Comparison of ENCODE assay signal across 1 cellular context in the genomic region with DNA sequence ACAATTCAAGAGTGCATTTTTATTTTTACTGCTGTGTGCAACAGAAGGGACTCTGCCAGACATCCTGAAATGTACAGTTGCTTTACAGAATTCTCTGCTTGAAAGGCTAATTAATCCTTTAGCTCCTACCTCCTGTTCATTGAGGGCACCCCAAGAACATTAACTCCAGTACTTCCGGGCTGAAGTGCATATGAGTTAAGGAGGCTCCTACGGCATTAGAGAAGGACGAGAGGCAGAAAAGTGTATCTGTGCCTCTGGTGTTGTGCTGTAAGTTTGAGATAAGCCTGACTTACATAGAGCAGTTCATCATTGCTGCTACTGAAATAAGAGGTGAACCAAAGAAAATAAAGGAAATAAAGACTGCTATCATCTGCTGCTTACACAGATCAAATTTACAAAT.
TF ChIP-seq lines count a peak whose summit lies in the region.

No MANE protein-coding gene starts in this region.

TF ChIP-seq in K562, 482 proteins besides CTCF, POLR2A, EP300 and RAD21 (continued from another document and continues in another):
- TF ChIP-seq, protein P1, sequence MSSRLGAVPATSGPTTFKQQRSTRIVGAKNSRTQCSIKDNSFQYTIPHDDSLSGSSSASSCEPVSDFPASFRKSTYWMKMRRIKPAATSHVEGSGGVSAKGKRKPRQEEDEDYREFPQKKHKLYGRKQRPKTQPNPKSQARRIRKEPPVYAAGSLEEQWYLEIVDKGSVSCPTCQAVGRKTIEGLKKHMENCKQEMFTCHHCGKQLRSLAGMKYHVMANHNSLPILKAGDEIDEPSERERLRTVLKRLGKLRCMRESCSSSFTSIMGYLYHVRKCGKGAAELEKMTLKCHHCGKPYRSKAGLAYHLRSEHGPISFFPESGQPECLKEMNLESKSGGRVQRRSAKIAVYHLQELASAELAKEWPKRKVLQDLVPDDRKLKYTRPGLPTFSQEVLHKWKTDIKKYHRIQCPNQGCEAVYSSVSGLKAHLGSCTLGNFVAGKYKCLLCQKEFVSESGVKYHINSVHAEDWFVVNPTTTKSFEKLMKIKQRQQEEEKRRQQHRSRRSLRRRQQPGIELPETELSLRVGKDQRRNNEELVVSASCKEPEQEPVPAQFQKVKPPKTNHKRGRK (tag; IDR thresholded peaks at IDR 0.05), result no peak
- no peak for TF ChIP-seq OTX1 (CRISPR knock-in tag; IDR thresholded peaks at IDR 0.05)
- TF ChIP-seq ZKSCAN3 (CRISPR knock-in tag; IDR thresholded peaks at IDR 0.05), result no peak
- no peak for TF ChIP-seq HDAC6 (IDR thresholded peaks at IDR 0.05; ENCODE audit: low read depth, low read length)
- 0 out of 2 replicates have a peak, but pooled peaks have one; percentile 28 for TF ChIP-seq SMARCA5 (IDR thresholded peaks at IDR 0.05)
- TF ChIP-seq, protein P2, sequence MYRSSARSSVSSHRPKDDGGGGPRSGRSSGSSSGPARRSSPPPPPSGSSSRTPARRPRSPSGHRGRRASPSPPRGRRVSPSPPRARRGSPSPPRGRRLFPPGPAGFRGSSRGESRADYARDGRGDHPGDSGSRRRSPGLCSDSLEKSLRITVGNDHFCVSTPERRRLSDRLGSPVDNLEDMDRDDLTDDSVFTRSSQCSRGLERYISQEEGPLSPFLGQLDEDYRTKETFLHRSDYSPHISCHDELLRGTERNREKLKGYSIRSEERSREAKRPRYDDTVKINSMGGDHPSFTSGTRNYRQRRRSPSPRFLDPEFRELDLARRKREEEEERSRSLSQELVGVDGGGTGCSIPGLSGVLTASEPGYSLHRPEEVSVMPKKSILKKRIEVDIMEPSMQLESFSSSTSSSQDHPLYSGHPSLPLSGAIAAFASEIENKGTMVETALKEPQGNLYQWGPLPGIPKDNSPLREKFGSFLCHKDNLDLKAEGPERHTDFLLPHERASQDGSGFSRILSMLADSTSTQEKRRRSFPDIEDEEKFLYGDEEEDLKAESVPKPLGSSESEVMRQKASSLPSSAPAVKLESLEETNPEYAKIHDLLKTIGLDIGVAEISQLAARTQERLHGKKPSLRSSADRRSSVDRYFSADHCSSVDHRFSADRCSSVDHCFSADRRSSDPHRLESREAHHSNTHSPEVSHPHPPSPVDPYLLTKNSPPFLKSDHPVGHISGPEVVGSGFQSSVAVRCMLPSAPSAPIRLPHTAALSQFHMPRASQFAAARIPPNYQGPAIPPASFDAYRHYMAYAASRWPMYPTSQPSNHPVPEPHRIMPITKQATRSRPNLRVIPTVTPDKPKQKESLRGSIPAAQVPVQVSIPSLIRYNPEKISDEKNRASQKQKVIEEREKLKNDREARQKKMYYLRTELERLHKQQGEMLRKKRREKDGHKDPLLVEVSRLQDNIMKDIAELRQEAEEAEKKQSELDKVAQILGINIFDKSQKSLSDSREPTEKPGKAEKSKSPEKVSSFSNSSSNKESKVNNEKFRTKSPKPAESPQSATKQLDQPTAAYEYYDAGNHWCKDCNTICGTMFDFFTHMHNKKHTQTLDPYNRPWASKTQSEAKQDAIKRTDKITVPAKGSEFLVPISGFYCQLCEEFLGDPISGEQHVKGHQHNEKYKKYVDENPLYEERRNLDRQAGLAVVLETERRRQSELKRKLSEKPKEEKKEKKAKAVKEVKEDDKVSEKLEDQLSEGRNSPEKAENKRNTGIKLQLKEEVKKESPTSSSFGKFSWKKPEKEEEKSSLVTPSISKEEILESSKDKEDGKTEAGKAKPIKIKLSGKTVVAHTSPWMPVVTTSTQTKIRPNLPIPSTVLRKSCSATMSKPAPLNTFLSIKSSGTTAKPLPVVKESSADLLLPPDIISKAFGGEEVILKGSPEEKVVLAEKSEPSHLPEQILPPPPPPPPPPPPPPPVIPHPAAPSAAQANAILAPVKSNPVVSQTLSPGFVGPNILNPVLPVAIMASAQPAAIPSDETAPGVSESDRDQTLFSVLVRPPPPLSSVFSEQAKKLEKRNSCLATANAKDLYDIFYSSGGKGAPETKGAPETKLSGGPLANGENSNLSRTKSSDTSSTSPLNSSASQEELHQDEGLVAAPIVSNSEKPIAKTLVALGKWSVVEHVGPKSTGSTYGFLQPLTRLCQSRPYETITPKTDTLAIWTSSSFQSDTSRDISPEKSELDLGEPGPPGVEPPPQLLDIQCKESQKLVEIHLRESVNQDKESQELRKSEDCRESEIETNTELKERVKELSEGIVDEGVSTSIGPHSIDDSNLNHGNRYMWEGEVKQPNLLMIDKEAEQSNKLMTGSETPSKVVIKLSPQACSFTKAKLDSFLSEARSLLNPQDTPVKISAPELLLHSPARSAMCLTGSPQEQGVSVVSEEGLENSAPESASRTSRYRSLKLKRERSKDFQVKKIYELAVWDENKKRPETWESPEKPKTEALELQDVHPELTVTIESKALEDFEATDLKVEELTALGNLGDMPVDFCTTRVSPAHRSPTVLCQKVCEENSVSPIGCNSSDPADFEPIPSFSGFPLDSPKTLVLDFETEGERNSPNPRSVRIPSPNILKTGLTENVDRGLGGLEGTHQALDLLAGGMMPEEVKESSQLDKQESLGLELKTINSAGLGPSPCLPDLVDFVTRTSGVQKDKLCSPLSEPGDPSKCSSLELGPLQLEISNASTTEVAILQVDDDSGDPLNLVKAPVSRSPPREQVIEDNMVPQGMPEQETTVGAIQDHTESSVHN (IDR thresholded peaks at IDR 0.05; ENCODE audit: borderline replicate concordance in 1 of 2, low read depth in 1 of 2), result no peak
- TF ChIP-seq, protein P3, sequence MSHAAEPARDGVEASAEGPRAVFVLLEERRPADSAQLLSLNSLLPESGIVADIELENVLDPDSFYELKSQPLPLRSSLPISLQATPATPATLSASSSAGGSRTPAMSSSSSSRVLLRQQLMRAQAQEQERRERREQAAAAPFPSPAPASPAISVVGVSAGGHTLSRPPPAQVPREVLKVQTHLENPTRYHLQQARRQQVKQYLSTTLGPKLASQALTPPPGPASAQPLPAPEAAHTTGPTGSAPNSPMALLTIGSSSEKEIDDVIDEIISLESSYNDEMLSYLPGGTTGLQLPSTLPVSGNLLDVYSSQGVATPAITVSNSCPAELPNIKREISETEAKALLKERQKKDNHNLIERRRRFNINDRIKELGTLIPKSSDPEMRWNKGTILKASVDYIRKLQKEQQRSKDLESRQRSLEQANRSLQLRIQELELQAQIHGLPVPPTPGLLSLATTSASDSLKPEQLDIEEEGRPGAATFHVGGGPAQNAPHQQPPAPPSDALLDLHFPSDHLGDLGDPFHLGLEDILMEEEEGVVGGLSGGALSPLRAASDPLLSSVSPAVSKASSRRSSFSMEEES (CRISPR knock-in tag; IDR thresholded peaks at IDR 0.05), result no peak
- TF ChIP-seq HES1 (IDR thresholded peaks at IDR 0.05; ENCODE audit: low read depth), result no peak
- TF ChIP-seq SP1 (CRISPR knock-in tag; IDR thresholded peaks at IDR 0.05), result no peak
- no peak for TF ChIP-seq FOXA1 (IDR thresholded peaks at IDR 0.05; ENCODE audit: borderline replicate concordance)
- peak; percentile 67 for TF ChIP-seq GATA2 (CRISPR knock-in tag; IDR thresholded peaks at IDR 0.05)
- TF ChIP-seq ZFP91 (CRISPR knock-in tag; IDR thresholded peaks at IDR 0.05), result no peak
- TF ChIP-seq DIDO1 (tag; IDR thresholded peaks at IDR 0.05; ENCODE audit: low read depth), result no peak
- TF ChIP-seq CBX2 (IDR thresholded peaks at IDR 0.05; ENCODE audit: insufficient read depth, low read length, poor library complexity, severe bottlenecking), result no peak
- no peak for TF ChIP-seq FIP1L1 (IDR thresholded peaks at IDR 0.05; ENCODE audit: low read depth, low read length, poor library complexity, severe bottlenecking)
- no peak for TF ChIP-seq SIN3A (IDR thresholded peaks at IDR 0.05; ENCODE audit: borderline replicate concordance in 2 of 2, control insufficient read depth in 1 of 2, low read depth in 2 of 2, low read length in 2 of 2)
- TF ChIP-seq BRCA1 (IDR thresholded peaks at IDR 0.05), result no peak
- no peak for TF ChIP-seq BRCA1 (CRISPR knock-in tag; IDR thresholded peaks at IDR 0.05)
- TF ChIP-seq ZNF444 (CRISPR knock-in tag; IDR thresholded peaks at IDR 0.05), result no peak
- no peak for TF ChIP-seq PTTG1 (tag; IDR thresholded peaks at IDR 0.05; ENCODE audit: low read depth)
- no peak for TF ChIP-seq FOXJ3 (CRISPR knock-in tag; IDR thresholded peaks at IDR 0.05)
- no peak for TF ChIP-seq ETS1 (conservative IDR thresholded peaks at IDR 0.05; ENCODE audit: control insufficient read depth, low read depth, low read length)
- no peak for TF ChIP-seq RBFOX2 (IDR thresholded peaks at IDR 0.05; ENCODE audit: low read depth, low read length)
- no peak for TF ChIP-seq LCOR (CRISPR knock-in tag; IDR thresholded peaks at IDR 0.05)
- TF ChIP-seq ZNF134 (CRISPR knock-in tag; conservative IDR thresholded peaks at IDR 0.05), result no peak
- TF ChIP-seq UBTF (IDR thresholded peaks at IDR 0.05; ENCODE audit: borderline replicate concordance in 1 of 2, low read depth in 2 of 2, low read length in 2 of 2), result no peak
- no peak for TF ChIP-seq ELF4 (CRISPR knock-in tag; IDR thresholded peaks at IDR 0.05)
- no peak for TF ChIP-seq ZNF324 (CRISPR knock-in tag; IDR thresholded peaks at IDR 0.05)
- TF ChIP-seq RFX7 (CRISPR knock-in tag; IDR thresholded peaks at IDR 0.05), result no peak
- TF ChIP-seq FOXP1 (CRISPR knock-in tag; IDR thresholded peaks at IDR 0.05), result no peak
- 0 out of 2 replicates have a peak, but pooled peaks have one; percentile 24 for TF ChIP-seq ARID3A (IDR thresholded peaks at IDR 0.05; ENCODE audit: borderline replicate concordance, low read depth, low read length)
- no peak for TF ChIP-seq E2F8 (IDR thresholded peaks at IDR 0.05; ENCODE audit: low read depth, partially characterized antibody)
- no peak for TF ChIP-seq PHF21A (IDR thresholded peaks at IDR 0.05; ENCODE audit: borderline replicate concordance, low read depth)
- TF ChIP-seq HNRNPK (IDR thresholded peaks at IDR 0.05; ENCODE audit: low read depth, low read length, poor library complexity, severe bottlenecking), result no peak
